1 cellular context compared by ENCODE assay signal in the genomic region with DNA sequence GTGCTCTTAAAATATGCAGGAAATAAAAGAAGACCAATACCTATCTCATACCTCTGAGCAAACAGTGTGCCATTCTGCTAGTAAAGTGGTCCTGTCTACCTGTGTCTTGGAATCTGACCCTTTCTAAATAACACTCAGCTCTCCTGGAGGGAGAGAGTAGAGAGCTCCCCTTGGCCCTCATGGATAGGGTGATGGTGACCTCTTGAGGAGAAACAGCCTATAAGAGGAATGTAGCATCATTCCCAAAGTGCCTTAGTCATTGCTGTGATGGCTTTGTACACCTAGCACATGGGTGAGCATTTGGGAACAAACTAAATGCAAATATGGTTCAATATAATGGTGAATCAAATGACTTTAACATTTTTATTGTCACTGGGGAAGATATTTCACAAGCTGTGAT.
TF ChIP-seq lines count a peak whose summit lies in the region.

No MANE protein-coding gene starts in this region.

TF ChIP-seq in HCT116, 20 proteins besides CTCF, POLR2A, EP300 and RAD21 (continued from another document):
- TF ChIP-seq ZBTB33 (IDR thresholded peaks at IDR 0.05; ENCODE audit: extremely low read depth, insufficient replicate concordance, low read length): no peak
